ENCODE assay signal across 1 cellular context in the genomic region with DNA sequence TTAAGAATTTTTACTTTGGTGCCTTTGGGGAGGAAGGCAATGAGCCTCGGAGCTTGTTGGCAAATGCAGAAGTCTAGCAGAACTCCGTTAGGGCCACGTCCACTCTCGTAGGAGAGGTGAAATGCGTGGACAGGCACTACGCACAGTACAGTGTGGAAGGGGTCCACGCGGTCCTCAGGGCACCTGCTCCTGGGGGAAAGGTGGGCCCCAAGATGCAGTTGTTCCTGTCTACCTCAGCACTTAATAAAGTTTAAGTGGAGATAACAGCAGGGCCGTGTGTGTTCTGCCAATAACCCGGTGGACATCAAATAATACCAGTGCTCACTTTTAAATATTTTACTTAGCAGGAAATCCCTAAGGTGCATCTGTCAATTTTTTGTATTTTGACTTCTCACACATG.
TF ChIP-seq lines count a peak whose summit lies in the region.

No MANE protein-coding gene starts in this region.

TF ChIP-seq in WTC11, 78 proteins besides CTCF, POLR2A, EP300 and RAD21 (continued from another document):
- TF ChIP-seq SP1 (CRISPR knock-in tag; conservative IDR thresholded peaks at IDR 0.05) = no peak
TF ChIP-seq in WTC11: peak in this region for 0.
